In the genomic region with DNA sequence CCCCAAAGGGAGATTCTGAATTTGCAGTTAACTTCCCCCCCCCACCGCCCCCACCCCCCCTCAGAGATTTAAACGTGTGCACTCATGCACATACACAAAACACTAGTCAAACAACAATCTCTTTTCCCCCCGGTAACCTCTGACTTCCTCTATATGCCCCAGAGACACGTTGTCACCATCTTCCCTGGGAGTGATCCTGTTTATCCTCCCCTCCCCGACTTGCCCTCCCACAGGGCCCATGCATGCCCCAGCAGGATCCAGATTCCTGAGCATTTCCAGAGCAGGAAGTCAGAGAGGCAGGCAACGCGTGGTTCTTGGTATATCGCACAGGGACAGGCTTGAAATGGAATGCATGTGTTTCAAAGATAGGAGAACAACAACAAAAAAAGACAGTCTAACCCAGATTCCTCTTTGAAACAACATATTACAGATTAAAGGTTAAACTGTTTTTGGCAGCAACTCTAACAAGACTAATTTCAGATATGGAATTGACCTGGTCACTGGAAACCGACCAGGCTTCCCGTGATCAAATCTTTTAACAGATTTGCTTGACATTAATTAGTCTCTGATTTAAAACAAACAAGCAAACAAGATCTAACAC, we compare ENCODE assay signal across 1 cellular context.
TF ChIP-seq lines count a peak whose summit lies in the region.

No MANE protein-coding gene starts in this region.

TF ChIP-seq in HepG2, 621 proteins besides CTCF, POLR2A, EP300 and RAD21 (continued from another document):
- TF ChIP-seq, protein P1, sequence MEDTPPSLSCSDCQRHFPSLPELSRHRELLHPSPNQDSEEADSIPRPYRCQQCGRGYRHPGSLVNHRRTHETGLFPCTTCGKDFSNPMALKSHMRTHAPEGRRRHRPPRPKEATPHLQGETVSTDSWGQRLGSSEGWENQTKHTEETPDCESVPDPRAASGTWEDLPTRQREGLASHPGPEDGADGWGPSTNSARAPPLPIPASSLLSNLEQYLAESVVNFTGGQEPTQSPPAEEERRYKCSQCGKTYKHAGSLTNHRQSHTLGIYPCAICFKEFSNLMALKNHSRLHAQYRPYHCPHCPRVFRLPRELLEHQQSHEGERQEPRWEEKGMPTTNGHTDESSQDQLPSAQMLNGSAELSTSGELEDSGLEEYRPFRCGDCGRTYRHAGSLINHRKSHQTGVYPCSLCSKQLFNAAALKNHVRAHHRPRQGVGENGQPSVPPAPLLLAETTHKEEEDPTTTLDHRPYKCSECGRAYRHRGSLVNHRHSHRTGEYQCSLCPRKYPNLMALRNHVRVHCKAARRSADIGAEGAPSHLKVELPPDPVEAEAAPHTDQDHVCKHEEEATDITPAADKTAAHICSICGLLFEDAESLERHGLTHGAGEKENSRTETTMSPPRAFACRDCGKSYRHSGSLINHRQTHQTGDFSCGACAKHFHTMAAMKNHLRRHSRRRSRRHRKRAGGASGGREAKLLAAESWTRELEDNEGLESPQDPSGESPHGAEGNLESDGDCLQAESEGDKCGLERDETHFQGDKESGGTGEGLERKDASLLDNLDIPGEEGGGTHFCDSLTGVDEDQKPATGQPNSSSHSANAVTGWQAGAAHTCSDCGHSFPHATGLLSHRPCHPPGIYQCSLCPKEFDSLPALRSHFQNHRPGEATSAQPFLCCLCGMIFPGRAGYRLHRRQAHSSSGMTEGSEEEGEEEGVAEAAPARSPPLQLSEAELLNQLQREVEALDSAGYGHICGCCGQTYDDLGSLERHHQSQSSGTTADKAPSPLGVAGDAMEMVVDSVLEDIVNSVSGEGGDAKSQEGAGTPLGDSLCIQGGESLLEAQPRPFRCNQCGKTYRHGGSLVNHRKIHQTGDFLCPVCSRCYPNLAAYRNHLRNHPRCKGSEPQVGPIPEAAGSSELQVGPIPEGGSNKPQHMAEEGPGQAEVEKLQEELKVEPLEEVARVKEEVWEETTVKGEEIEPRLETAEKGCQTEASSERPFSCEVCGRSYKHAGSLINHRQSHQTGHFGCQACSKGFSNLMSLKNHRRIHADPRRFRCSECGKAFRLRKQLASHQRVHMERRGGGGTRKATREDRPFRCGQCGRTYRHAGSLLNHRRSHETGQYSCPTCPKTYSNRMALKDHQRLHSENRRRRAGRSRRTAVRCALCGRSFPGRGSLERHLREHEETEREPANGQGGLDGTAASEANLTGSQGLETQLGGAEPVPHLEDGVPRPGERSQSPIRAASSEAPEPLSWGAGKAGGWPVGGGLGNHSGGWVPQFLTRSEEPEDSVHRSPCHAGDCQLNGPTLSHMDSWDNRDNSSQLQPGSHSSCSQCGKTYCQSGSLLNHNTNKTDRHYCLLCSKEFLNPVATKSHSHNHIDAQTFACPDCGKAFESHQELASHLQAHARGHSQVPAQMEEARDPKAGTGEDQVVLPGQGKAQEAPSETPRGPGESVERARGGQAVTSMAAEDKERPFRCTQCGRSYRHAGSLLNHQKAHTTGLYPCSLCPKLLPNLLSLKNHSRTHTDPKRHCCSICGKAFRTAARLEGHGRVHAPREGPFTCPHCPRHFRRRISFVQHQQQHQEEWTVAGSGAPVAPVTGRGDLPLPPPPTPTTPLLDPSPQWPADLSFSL (CRISPR knock-in tag; IDR thresholded peaks at IDR 0.05), result no peak
- TF ChIP-seq ZNF670 (CRISPR knock-in tag; IDR thresholded peaks at IDR 0.05; ENCODE audit: borderline replicate concordance) (no peak), RARA (CRISPR knock-in tag; IDR thresholded peaks at IDR 0.05) (peak; percentile 50; the same call in 1 of the 2 replicates), ZNF143 (CRISPR knock-in tag; IDR thresholded peaks at IDR 0.05) (no peak), NR2C2 (CRISPR knock-in tag; IDR thresholded peaks at IDR 0.05; ENCODE audit: borderline replicate concordance) (peak; percentile 19; the same call in 1 of the 2 replicates), ZBTB34 (CRISPR knock-in tag; IDR thresholded peaks at IDR 0.05) (no peak), STAT6 (CRISPR knock-in tag; IDR thresholded peaks at IDR 0.05; ENCODE audit: borderline replicate concordance) (no peak), KLF9 (CRISPR knock-in tag; IDR thresholded peaks at IDR 0.05; ENCODE audit: low read depth) (peak; percentile 54; the same call in 1 of the 2 replicates), DNMT1 (CRISPR knock-in tag; IDR thresholded peaks at IDR 0.05) (no peak), ZNF496 (CRISPR knock-in tag; IDR thresholded peaks at IDR 0.05; ENCODE audit: insufficient replicate concordance) (no peak), SAP130 (CRISPR knock-in tag; IDR thresholded peaks at IDR 0.05; ENCODE audit: low read depth) (peak; percentile 96), SP4 (CRISPR knock-in tag; IDR thresholded peaks at IDR 0.05) (no peak), ZNF235 (CRISPR knock-in tag; IDR thresholded peaks at IDR 0.05; ENCODE audit: borderline replicate concordance) (no peak), MAX (IDR thresholded peaks at IDR 0.05) (peak; percentile 75), ATF2 (CRISPR knock-in tag; IDR thresholded peaks at IDR 0.05) (no peak), ZNF530 (CRISPR knock-in tag; IDR thresholded peaks at IDR 0.05; ENCODE audit: low read depth) (no peak), NR2F6 (IDR thresholded peaks at IDR 0.05) (peak; percentile 51; the same call in 1 of the 2 replicates), NR2F6 (CRISPR knock-in tag; IDR thresholded peaks at IDR 0.05) (peak; percentile 65; the same call in 1 of the 2 replicates), ZNF615 (CRISPR knock-in tag; IDR thresholded peaks at IDR 0.05; ENCODE audit: borderline replicate concordance) (no peak), POGZ (CRISPR knock-in tag; IDR thresholded peaks at IDR 0.05) (no peak), MXD4 (CRISPR knock-in tag; IDR thresholded peaks at IDR 0.05) (peak; percentile 74; the same call in 1 of the 2 replicates), ZNF337 (CRISPR knock-in tag; IDR thresholded peaks at IDR 0.05; ENCODE audit: borderline replicate concordance, low read depth) (no peak), AKAP8 (CRISPR knock-in tag; IDR thresholded peaks at IDR 0.05) (no peak), JDP2 (CRISPR knock-in tag; IDR thresholded peaks at IDR 0.05; ENCODE audit: borderline replicate concordance) (no peak), SCMH1 (CRISPR knock-in tag; IDR thresholded peaks at IDR 0.05; ENCODE audit: borderline replicate concordance) (no peak), MAZ (IDR thresholded peaks at IDR 0.05; ENCODE audit: borderline replicate concordance, low read depth, low read length) (no peak; the same call in 1 of the 2 replicates), MAZ (CRISPR knock-in tag; IDR thresholded peaks at IDR 0.05; ENCODE audit: low read depth) (no peak)
TF ChIP-seq in HepG2: peak in this region for 90.
